25 cellular contexts compared by ENCODE assay signal in the genomic region with DNA sequence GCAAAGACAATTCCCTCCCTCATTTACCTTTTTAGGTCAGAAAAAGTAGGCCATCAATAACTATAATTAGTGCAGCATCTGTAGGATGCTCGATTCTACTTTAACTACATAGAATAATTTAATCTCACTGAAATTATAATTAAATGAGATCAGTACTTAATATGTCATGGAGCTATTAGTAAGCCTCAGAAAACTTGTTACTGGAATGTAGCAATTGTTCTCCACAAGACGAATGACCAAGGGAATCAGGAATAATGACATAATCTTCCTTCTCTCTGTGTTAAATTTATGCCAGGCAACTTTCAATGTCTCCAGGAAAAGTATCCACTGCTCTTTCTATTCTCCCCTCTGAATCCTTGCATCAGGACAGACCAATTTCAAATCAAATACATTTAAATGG. TPM values are rescaled to one million over a fixed set of nuclear protein-coding genes. Genes with fewer than 3 reads are reported as not detected.
DNase-seq lines count a peak whose midpoint lies in the region; ATAC-seq and TF ChIP-seq lines count a peak whose summit lies in the region.
"Had no signal": no experiment of that assay in that cellular context is flagged by ENCODE, and none has a peak within 500 bp of the region (broad histone marks: within the 10 kb centered on the region; RNA-seq: fewer than 3 reads in every experiment).

No MANE protein-coding gene starts in this region.

- DNase-seq in heart right ventricle (no peak), right cardiac atrium (no peak), transverse colon (no peak), D341Med (ENCODE audit: low spot score) (no peak), ecto neural progenitor cell (ENCODE audit: low spot score) (no peak), MG63 (no peak)
- DNase-seq in effector memory CD8-positive, alpha-beta T cell: no peak
- no peak for DNase-seq in naive thymus-derived CD4-positive, alpha-beta T cell
- DNase-seq: activated CD8-positive, alpha-beta T cell treated with anti-CD3 and anti-CD28 coated beads for 36 hours; activated naive CD4-positive, alpha-beta T cell treated with anti-CD3 and anti-CD28 coated beads, Interleukin-2, amount 50 U/mL, for 16 hours; activated T-cell treated with anti-CD3 and anti-CD28 coated beads, Interleukin-2, amount 50 U/mL, for 1 hour; DMS53; H7; left ventricle myocardium superior; NCI-H1092; NCI-H2107; NCI-H526 treated with DMSO at 0.1 percent for 48 hours; OCI-M1; stimulated activated CD4-positive, alpha-beta T cell treated with anti-CD3 and anti-CD28 coated beads, Interleukin-4, amount 100 ng/mL, for 1 hour had no signal

- TF ChIP-seq EP300 in transverse colon (IDR thresholded peaks at IDR 0.05; ENCODE audit: low read depth): no peak

- H3K9me3 ChIP-seq in heart right ventricle (no peaks in the 10 kb centered on the region), right cardiac atrium (ENCODE audit: control insufficient read depth, low read length) (no peaks in the 10 kb centered on the region), transverse colon (no peaks in the 10 kb centered on the region), MG63 (no peaks in the 10 kb centered on the region)
- H3K9me3 ChIP-seq in naive thymus-derived CD4-positive, alpha-beta T cell (ENCODE audit: control insufficient read depth in 2 of 3, low read length in 3 of 3): no peaks in the 10 kb centered on the region
- H3K9me3 ChIP-seq: A549; BLaER1 treated with 17β-estradiol and CSF1 and Interleukin-3, amounts not matched to agents 10 nM and 100 nM had no signal

- H3K4me3 ChIP-seq in heart right ventricle (no peak overlapping the region), right cardiac atrium (ENCODE audit: low read length) (no peak overlapping the region), transverse colon (no peak overlapping the region), MG63 (no peak overlapping the region)
- no peak overlapping the region for H3K4me3 ChIP-seq in naive thymus-derived CD4-positive, alpha-beta T cell (ENCODE audit: low read length)
- H3K4me3 ChIP-seq: A549; BLaER1 treated with 17β-estradiol and CSF1 and Interleukin-3, amounts not matched to agents 10 nM and 100 nM; GM12878; smooth muscle cell had no signal

- H3K4me1 ChIP-seq in heart right ventricle (peaks cover 7 to 65% (median 52%) of the 10 kb centered on the region in 9 donors), right cardiac atrium (ENCODE audit: control insufficient read depth, insufficient read depth, low read length) (peaks cover 16% of the 10 kb centered on the region), transverse colon (peaks cover 14 to 38% (median 31%) of the 10 kb centered on the region in 4 donors)
- peaks cover 13 to 19% of the 10 kb centered on the region in 2 donors for H3K4me1 ChIP-seq in naive thymus-derived CD4-positive, alpha-beta T cell (ENCODE audit: control insufficient read depth in 2 of 2, insufficient read depth in 2 of 2, low read length in 2 of 2)

- CTCF ChIA-PET in naive thymus-derived CD4-positive, alpha-beta T cell (lab: Charles Lee): interaction anchor here (1.0 to 2.1 kb wide), 3 partner anchors 10 to 25 kb away, joined by 3 to 6 read pairs (median 5); no protein-coding TSS in a partner anchor

- peaks cover 30 to 56% of the 10 kb centered on the region in 2 donors for H3K4me1 Mint-ChIP-seq in effector memory CD8-positive, alpha-beta T cell (ENCODE audit: low read depth in 2 of 2)
- H3K4me1 Mint-ChIP-seq in naive thymus-derived CD4-positive, alpha-beta T cell: peaks cover 18 to 74% (median 59%) of the 10 kb centered on the region in 7 donors

- no peaks in the 10 kb centered on the region for H3K9me3 Mint-ChIP-seq in effector memory CD8-positive, alpha-beta T cell
- no peaks in the 10 kb centered on the region for H3K9me3 Mint-ChIP-seq in naive thymus-derived CD4-positive, alpha-beta T cell
- H3K9me3 Mint-ChIP-seq: activated CD8-positive, alpha-beta T cell treated with anti-CD3 and anti-CD28 coated beads for 36 hours; WTC11 had no signal

- H3K27ac ChIP-seq in heart right ventricle: peak overlapping the region in 6 of 10 donors; percentile 35 to 67 (median 48)
- H3K27ac ChIP-seq in right cardiac atrium (ENCODE audit: low read length): no peak overlapping the region
- peak overlapping the region; percentile 19 for H3K27ac ChIP-seq in naive thymus-derived CD4-positive, alpha-beta T cell (ENCODE audit: low read depth, low read length)
- H3K27ac ChIP-seq in transverse colon: peak overlapping the region in 3 of 4 donors; percentile 24 to 61 (median 58)
- H3K27ac ChIP-seq: A549, parathyroid adenoma had no signal

- in situ Hi-C loops in transverse colon (cut with MboI; ENCODE audit: low pct_ligation_motif_present in 1 of 4, low pct_unique_long_range_greater_than_20kb in 1 of 4, low sequenced_read_pairs in 3 of 4): loop anchor here in 2 of 4 donors (10.0 to 25.0 kb wide), 3 partner anchors 46 to 223 kb away; partner anchors contain the start of gene ARMC2 (in 1 of the 2)

- no peak for TF ChIP-seq POLR2A in transverse colon (IDR thresholded peaks at IDR 0.05)

- peaks cover 2% of the 10 kb centered on the region for H3K36me3 Mint-ChIP-seq in effector memory CD8-positive, alpha-beta T cell (ENCODE audit: insufficient read depth)
- peaks cover 0 to 5% (median 0%) of the 10 kb centered on the region in 5 donors for H3K36me3 Mint-ChIP-seq in naive thymus-derived CD4-positive, alpha-beta T cell
- H3K36me3 Mint-ChIP-seq: WTC11 had no signal

- intact Hi-C loops in heart right ventricle (cut with DNase I) (loop anchor here in 2 of 10 donors (10.0 kb wide), 2 partner anchors 46 to 56 kb away; no protein-coding TSS in a partner anchor), right cardiac atrium (cut with DNase I) (loop anchor here in 1 of 4 donors (10.0 kb wide), 2 partner anchors 56 to 156 kb away; no protein-coding TSS in a partner anchor), transverse colon (cut with DNase I; ENCODE audit: low total_unique reads) (no loop called here)
- intact Hi-C loops in naive thymus-derived CD4-positive, alpha-beta T cell (cut with micrococcal nuclease): loop anchor here in 1 of 2 donors (5.0 kb wide), 1 partner anchor 53 kb away; no protein-coding TSS in a partner anchor

- WGBS in heart right ventricle, 2 donors: 11 to 12% methylated on average over 2 of the region's 2 CpGs
- WGBS in right cardiac atrium: 22% methylated on average over 2 of the region's 2 CpGs
- 54% methylated on average over 2 of the region's 2 CpGs for WGBS in transverse colon (ENCODE audit: low coverage in 1 of 2), 2 donors

- H3K4me3 Mint-ChIP-seq in effector memory CD8-positive, alpha-beta T cell: peak overlapping the region; percentile 26 to 36
- no peak overlapping the region for H3K4me3 Mint-ChIP-seq in naive thymus-derived CD4-positive, alpha-beta T cell
- H3K4me3 Mint-ChIP-seq: WTC11 had no signal

- H3K27ac Mint-ChIP-seq in effector memory CD8-positive, alpha-beta T cell: peak overlapping the region; percentile 80 to 88
- peak overlapping the region in 2 of 9 donors; percentile 11 to 45 for H3K27ac Mint-ChIP-seq in naive thymus-derived CD4-positive, alpha-beta T cell
- H3K27ac Mint-ChIP-seq: WTC11 had no signal

- H3K36me3 ChIP-seq in heart right ventricle (no peaks in the 10 kb centered on the region), transverse colon (no peaks in the 10 kb centered on the region), MG63 (no peaks in the 10 kb centered on the region)
- no peaks in the 10 kb centered on the region for H3K36me3 ChIP-seq in naive thymus-derived CD4-positive, alpha-beta T cell (ENCODE audit: control insufficient read depth in 2 of 3, insufficient read depth in 3 of 3, low read length in 3 of 3)
- H3K36me3 ChIP-seq: BLaER1 treated with 17β-estradiol and CSF1 and Interleukin-3, amounts not matched to agents 10 nM and 100 nM had no signal

- H3K27me3 Mint-ChIP-seq in effector memory CD8-positive, alpha-beta T cell: no peaks in the 10 kb centered on the region
- peaks cover 0 to 3% (median 0%) of the 10 kb centered on the region in 5 donors for H3K27me3 Mint-ChIP-seq in naive thymus-derived CD4-positive, alpha-beta T cell
- H3K27me3 Mint-ChIP-seq: activated CD8-positive, alpha-beta T cell treated with anti-CD3 and anti-CD28 coated beads for 36 hours had no signal

- H3K27me3 ChIP-seq in heart right ventricle: no peaks in the 10 kb centered on the region
- no peaks in the 10 kb centered on the region for H3K27me3 ChIP-seq in right cardiac atrium (ENCODE audit: control insufficient read depth, insufficient read depth)
- no peaks in the 10 kb centered on the region for H3K27me3 ChIP-seq in naive thymus-derived CD4-positive, alpha-beta T cell (ENCODE audit: control insufficient read depth in 2 of 2, insufficient read depth in 2 of 2, low read length in 2 of 2)
- H3K27me3 ChIP-seq in transverse colon: no peaks in the 10 kb centered on the region
- H3K27me3 ChIP-seq in MG63: no peaks in the 10 kb centered on the region
- H3K27me3 ChIP-seq: BLaER1 treated with 17β-estradiol and CSF1 and Interleukin-3, amounts not matched to agents 10 nM and 100 nM had no signal

- ATAC-seq in heart right ventricle (no peak), right cardiac atrium (no peak)
- no peak for ATAC-seq in effector memory CD8-positive, alpha-beta T cell (replicated peaks)
- no peak for ATAC-seq in naive thymus-derived CD4-positive, alpha-beta T cell
- ATAC-seq: A549, WTC11 had no signal

- POLR2A ChIA-PET in naive thymus-derived CD4-positive, alpha-beta T cell (lab: Charles Lee): interaction anchor here (2.4 kb wide), 1 partner anchor 51 kb away, joined by 14 read pairs; no protein-coding TSS in a partner anchor

- TF ChIP-seq CTCF in heart right ventricle (IDR thresholded peaks at IDR 0.05) (no peak), transverse colon (IDR thresholded peaks at IDR 0.05) (no peak)

RNA-seq across cellular contexts. Expression of gene SESN1, which starts 34.1 kb away (rescaled TPM):
- total RNA-seq in heart right ventricle (10 to 100 TPM; 30.4 to 62.8 (median 37.7) TPM), right cardiac atrium (10 to 100 TPM; 26.5 to 60.5 (median 41.2) TPM), transverse colon (10 to 100 TPM; 43.1 to 73.4 (median 48.7) TPM)
- polyA plus RNA-seq in heart right ventricle (10 to 100 TPM; 16.2 to 51.0 TPM), right cardiac atrium (40.8 TPM)
- 10 to 100 TPM; 24.6 to 61.8 (median 37.7) TPM for total RNA-seq in naive thymus-derived CD4-positive, alpha-beta T cell
- polyA plus RNA-seq in naive thymus-derived CD4-positive, alpha-beta T cell: 10 to 100 TPM; 16.5 to 37.0 TPM
- total RNA-seq in MG63 (2014; rRNA removed; shearing (Covaris generic); ENCODE audit: low replicate concordance): 3.3 and 6.1 TPM in 2 replicates

RNA-seq across cellular contexts. Expression of gene CEP57L1, which starts 34.7 kb away (rescaled TPM):
- total RNA-seq in heart right ventricle (10 to 100 TPM in 5 of 10 donors, 1 to 10 TPM in 5; 6.0 to 11.4 (median 9.6) TPM), right cardiac atrium (10 to 100 TPM in 1 of 4 donors, 1 to 10 TPM in 3; 7.1 to 10.4 (median 9.1) TPM), transverse colon (10 to 100 TPM in 2 of 4 donors, 1 to 10 TPM in 2; 1.9 to 29.5 (median 9.5) TPM)
- polyA plus RNA-seq in heart right ventricle (10 to 100 TPM in 1 of 2 donors, 1 to 10 TPM in 1; 4.2 to 17.4 TPM), right cardiac atrium (8.2 TPM)
- total RNA-seq in naive thymus-derived CD4-positive, alpha-beta T cell: 10 to 100 TPM in 1 of 5 experiments, 1 to 10 TPM in 4; 3.1 to 17.2 (median 6.5) TPM
- 1 to 10 TPM; 5.1 to 7.7 TPM for polyA plus RNA-seq in naive thymus-derived CD4-positive, alpha-beta T cell
- 27.2 and 30.0 TPM in 2 replicates for total RNA-seq in MG63 (2014; rRNA removed; shearing (Covaris generic); ENCODE audit: low replicate concordance)

Comparison
In these comparisons a context has a peak if more than half of its experiments do, and no peak if none do; other contexts are left out.
1. H3K4me3 Mint-ChIP-seq: peak in effector memory CD8-positive, alpha-beta T cell (2 of 2); none in naive thymus-derived CD4-positive, alpha-beta T cell (0 of 10).